Comparison of ENCODE assay signal across 9 cellular contexts in the genomic region with DNA sequence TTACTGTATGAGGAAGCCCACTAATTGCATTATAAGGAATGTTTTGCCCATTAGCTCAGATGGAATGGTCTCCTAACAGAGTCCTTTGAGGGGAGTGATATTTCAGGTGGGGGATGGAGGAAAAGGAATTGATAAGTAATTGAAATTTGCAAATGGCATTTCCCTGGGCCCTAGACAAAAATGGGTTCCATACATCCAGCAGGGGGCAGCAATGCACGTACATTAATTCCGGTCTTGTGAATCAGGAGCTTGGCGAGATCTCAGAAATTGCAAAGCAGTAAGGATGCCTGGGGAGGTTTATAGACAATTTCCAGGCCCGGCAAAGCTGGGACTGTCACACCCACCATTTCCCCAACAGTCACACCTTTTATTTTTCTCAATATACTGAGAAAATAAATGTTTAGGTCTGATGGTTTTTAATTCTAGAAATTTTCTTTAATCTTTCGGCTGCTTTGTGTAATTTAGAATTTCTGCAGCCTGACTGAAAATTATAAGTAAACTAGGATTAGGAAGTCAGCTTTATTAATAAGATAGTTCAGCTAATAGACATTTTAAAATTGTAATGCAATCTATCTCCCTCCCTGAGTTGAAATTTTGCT.
A peak's percentile ranks its signal among the peaks of the same experiment; 100 is the strongest.
DNase-seq lines count a peak whose midpoint lies in the region; ATAC-seq and TF ChIP-seq lines count a peak whose summit lies in the region.
"Had no signal": no experiment of that assay in that cellular context is flagged by ENCODE, and none has a peak within 500 bp of the region (broad histone marks: within the 10 kb centered on the region; RNA-seq: fewer than 3 reads in every experiment).

No MANE protein-coding gene starts in this region.

- POLR2A ChIA-PET in activated CD8-positive, alpha-beta T cell treated with anti-CD3 and anti-CD28 coated beads for 36 hours (lab: Charles Lee): no interaction called here

- no peaks in the 10 kb centered on the region for H3K36me3 Mint-ChIP-seq in activated CD8-positive, alpha-beta T cell treated with anti-CD3 and anti-CD28 coated beads for 36 hours (ENCODE audit: low read depth)
- no peaks in the 10 kb centered on the region for H3K36me3 Mint-ChIP-seq in osteocyte (ENCODE audit: unreplicated experiment)
- H3K36me3 Mint-ChIP-seq: activated naive CD4-positive, alpha-beta T cell treated with anti-CD3 and anti-CD28 coated beads, Interleukin-2, amount 50 U/mL, for 24 hours had no signal

- H3K9me3 Mint-ChIP-seq in activated CD8-positive, alpha-beta T cell treated with anti-CD3 and anti-CD28 coated beads for 36 hours: no peaks in the 10 kb centered on the region
- H3K9me3 Mint-ChIP-seq in osteocyte (ENCODE audit: unreplicated experiment): no peaks in the 10 kb centered on the region

- H3K4me3 ChIP-seq in foreskin fibroblast (ENCODE audit: low read depth in 1 of 2, low read length in 2 of 2): no peak overlapping the region

- peak; percentile 63 for TF ChIP-seq CTCF in activated CD8-positive, alpha-beta T cell treated with anti-CD3 and anti-CD28 coated beads for 36 hours (IDR thresholded peaks at IDR 0.05)
- peak; percentile 70 for TF ChIP-seq CTCF in foreskin fibroblast (IDR thresholded peaks at IDR 0.05; ENCODE audit: low read depth, low read length)
- peak; percentile 65 for TF ChIP-seq CTCF in osteocyte (IDR thresholded peaks at IDR 0.05)

- peak; percentile 18 for DNase-seq in GM04503 (ENCODE audit: low read depth)
- peak; percentile 25 for DNase-seq in NCI-H510A (lab: John Stamatoyannopoulos, UW)
- peak; percentile 78 for DNase-seq in activated CD8-positive, alpha-beta T cell treated with anti-CD3 and anti-CD28 coated beads for 36 hours
- peak; percentile 62 to 77 for DNase-seq in foreskin fibroblast
- no peak for DNase-seq in osteocyte (ENCODE audit: extremely low spot score, unreplicated experiment)

- no peaks in the 10 kb centered on the region for H3K4me1 Mint-ChIP-seq in activated CD8-positive, alpha-beta T cell treated with anti-CD3 and anti-CD28 coated beads for 36 hours (ENCODE audit: low read depth)
- no peaks in the 10 kb centered on the region for H3K4me1 Mint-ChIP-seq in osteocyte (ENCODE audit: unreplicated experiment)
- H3K4me1 Mint-ChIP-seq: activated naive CD4-positive, alpha-beta T cell treated with anti-CD3 and anti-CD28 coated beads, Interleukin-2, amount 50 U/mL, for 24 hours had no signal

- H3K27ac Mint-ChIP-seq in activated CD8-positive, alpha-beta T cell treated with anti-CD3 and anti-CD28 coated beads for 36 hours: no peak overlapping the region
- H3K27ac Mint-ChIP-seq in osteocyte (ENCODE audit: unreplicated experiment): no peak overlapping the region
- H3K27ac Mint-ChIP-seq: activated naive CD4-positive, alpha-beta T cell treated with anti-CD3 and anti-CD28 coated beads, Interleukin-2, amount 50 U/mL, for 24 hours had no signal

- peaks cover 2% of the 10 kb centered on the region for H3K27me3 Mint-ChIP-seq in activated CD8-positive, alpha-beta T cell treated with anti-CD3 and anti-CD28 coated beads for 36 hours
- H3K27me3 Mint-ChIP-seq in osteocyte (ENCODE audit: unreplicated experiment): peaks cover 8% of the 10 kb centered on the region
- H3K27me3 Mint-ChIP-seq: activated naive CD4-positive, alpha-beta T cell treated with anti-CD3 and anti-CD28 coated beads, Interleukin-2, amount 50 U/mL, for 24 hours had no signal

- CTCF ChIA-PET in activated CD8-positive, alpha-beta T cell treated with anti-CD3 and anti-CD28 coated beads for 36 hours (lab: Charles Lee): interaction anchor here (0.7 to 2.0 kb wide), 14 partner anchors 10 to 1297 kb away, joined by 3 to 15 read pairs (median 3); no protein-coding TSS in a partner anchor

- intact Hi-C loops in activated CD8-positive, alpha-beta T cell treated with anti-CD3 and anti-CD28 coated beads for 36 hours (cut with micrococcal nuclease): loop anchor here (10.0 kb wide), 1 partner anchor 628 kb away; no protein-coding TSS in a partner anchor

- ATAC-seq in HG02623 (IDR thresholded peaks at IDR 0.05; ENCODE audit: unreplicated experiment): peak; percentile 53
- ATAC-seq in activated CD8-positive, alpha-beta T cell treated with anti-CD3 and anti-CD28 coated beads for 36 hours: no peak
- no peak for ATAC-seq in GM21381 (IDR thresholded peaks at IDR 0.05; ENCODE audit: unreplicated experiment)
- ATAC-seq in GM18870 (IDR thresholded peaks at IDR 0.05; ENCODE audit: unreplicated experiment): no peak

- no peak overlapping the region for H3K4me3 Mint-ChIP-seq in activated CD8-positive, alpha-beta T cell treated with anti-CD3 and anti-CD28 coated beads for 36 hours
- H3K4me3 Mint-ChIP-seq in osteocyte (ENCODE audit: unreplicated experiment): no peak overlapping the region
- H3K4me3 Mint-ChIP-seq: activated naive CD4-positive, alpha-beta T cell treated with anti-CD3 and anti-CD28 coated beads, Interleukin-2, amount 50 U/mL, for 24 hours had no signal
